In genomic region chr14:20682127-20682434, GRCh38 we compare ENCODE assay signal across 9 cellular contexts. TPM values are rescaled to one million over a fixed set of nuclear protein-coding genes. Genes with fewer than 3 reads are reported as not detected.
DNase-seq lines count a peak whose midpoint lies in the region; ATAC-seq, FAIRE-seq and TF ChIP-seq lines count a peak whose summit lies in the region.
"Had no signal": no experiment of that assay in that cellular context is flagged by ENCODE, and none has a peak within 500 bp of the region (broad histone marks: within the 10 kb centered on the region; RNA-seq: fewer than 3 reads in every experiment).

No MANE protein-coding gene starts in this region.

- no peak overlapping the region for H3K27ac Mint-ChIP-seq in astrocyte (ENCODE audit: unreplicated experiment)
- H3K27ac Mint-ChIP-seq: T-helper 1 cell treated with Interleukin-12 subunit alpha and Interleukin-12 subunit beta and Interleukin-4 antibody, amounts not matched to agents 30 μg/mL and 1 μg/mL, for 36 hours had no signal

- H3K27ac ChIP-seq in GM23248 (peak overlapping the region; percentile 100), astrocyte (ENCODE audit: low read depth, low read length) (peak overlapping the region; percentile 98), keratinocyte (ENCODE audit: control insufficient read depth, insufficient read depth, low read length) (peak overlapping the region; percentile 90), stomach (peak overlapping the region; percentile 96 to 100 (median 100))

- no peaks in the 10 kb centered on the region for H3K9me2 ChIP-seq in GM23248 (ENCODE audit: insufficient read depth)

- no peak for TF ChIP-seq EP300 in stomach (IDR thresholded peaks at IDR 0.05)

- no peaks in the 10 kb centered on the region for H3K27me3 Mint-ChIP-seq in astrocyte (ENCODE audit: low read depth, unreplicated experiment)

- H3K4me3 ChIP-seq in GM23248 (peak overlapping the region; percentile 95), astrocyte (ENCODE audit: insufficient read depth, low read depth, low read length) (peak overlapping the region; percentile 92), keratinocyte (ENCODE audit: control insufficient read depth in 2 of 3, extremely low read depth in 1 of 3, insufficient read depth in 2 of 3, low read depth in 1 of 3, low read length in 3 of 3) (peak overlapping the region; percentile 75 to 87 (median 84)), stomach (peak overlapping the region; percentile 52 to 78 (median 69))

- H3K9me3 Mint-ChIP-seq in astrocyte (ENCODE audit: unreplicated experiment) = no peaks in the 10 kb centered on the region
- H3K9me3 Mint-ChIP-seq: T-helper 1 cell treated with Interleukin-12 subunit alpha and Interleukin-12 subunit beta and Interleukin-4 antibody, amounts not matched to agents 30 μg/mL and 1 μg/mL, for 36 hours had no signal

- no peaks in the 10 kb centered on the region for H3K79me2 ChIP-seq in GM23248 (ENCODE audit: insufficient read depth)
- H3K79me2 ChIP-seq in astrocyte (ENCODE audit: insufficient read depth, low read length) = no peaks in the 10 kb centered on the region
- H3K79me2 ChIP-seq in keratinocyte (ENCODE audit: control insufficient read depth, insufficient read depth, low read length) = no peaks in the 10 kb centered on the region

- H3K36me3 Mint-ChIP-seq in astrocyte (ENCODE audit: low read depth, unreplicated experiment) = no peaks in the 10 kb centered on the region

- no peak for DNase-seq in GM23248
- DNase-seq in astrocyte (ENCODE audit: low read depth) = no peak
- no peak for DNase-seq in keratinocyte (ENCODE audit: low read depth, low spot score)
- DNase-seq in stomach = peak; percentile 53
- DNase-seq in NAMALWA (ENCODE audit: low spot score) = no peak
- no peak for DNase-seq in stimulated activated naive CD8-positive, alpha-beta T cell treated with anti-CD3 and anti-CD28 coated beads, Interleukin-15, Interleukin-2, amounts not matched to agents 100 U/mL and 50 U/mL, for 24 hours
- no peak for DNase-seq in dedifferentiated amniotic fluid mesenchymal stem cell (ENCODE audit: extremely low spot score)

- H3K9ac ChIP-seq in GM23248 = peak overlapping the region; percentile 99
- H3K9ac ChIP-seq in astrocyte (ENCODE audit: low read length) = peak overlapping the region; percentile 97
- peak overlapping the region; percentile 90 for H3K9ac ChIP-seq in keratinocyte (ENCODE audit: control insufficient read depth, extremely low read depth, insufficient read depth, low read length)

- H4K20me1 ChIP-seq in GM23248 (ENCODE audit: insufficient read depth) (no peaks in the 10 kb centered on the region), astrocyte (ENCODE audit: insufficient read depth, low read length) (no peaks in the 10 kb centered on the region), keratinocyte (ENCODE audit: control insufficient read depth, extremely low read depth, insufficient read depth, low read length) (no peaks in the 10 kb centered on the region)

- H3K9me3 ChIP-seq in GM23248 (ENCODE audit: low read depth) = no peaks in the 10 kb centered on the region
- H3K9me3 ChIP-seq in astrocyte (ENCODE audit: insufficient read depth, low read depth, low read length) = no peaks in the 10 kb centered on the region
- H3K9me3 ChIP-seq in keratinocyte (ENCODE audit: control insufficient read depth, low read depth, low read length) = no peaks in the 10 kb centered on the region
- no peaks in the 10 kb centered on the region for H3K9me3 ChIP-seq in stomach

- no peak for TF ChIP-seq POLR2A in stomach (IDR thresholded peaks at IDR 0.05)

- TF ChIP-seq CTCF in astrocyte (IDR thresholded peaks at IDR 0.05; ENCODE audit: insufficient read depth, low read depth, low read length) = no peak
- TF ChIP-seq CTCF in keratinocyte (optimal IDR thresholded peaks at IDR 0.05 in 1 of 3, IDR thresholded peaks at IDR 0.05 in 1 of 3, conservative IDR thresholded peaks at IDR 0.05 in 1 of 3; ENCODE audit: extremely low read depth in 1 of 3, insufficient read depth in 2 of 3, low read length in 3 of 3) = no peak
- TF ChIP-seq CTCF in stomach (IDR thresholded peaks at IDR 0.05) = no peak

- 0 to 1% methylated on average over 11 of the region's 11 CpGs for WGBS in GM23248 (ENCODE audit: low coverage in 1 of 2, low lambda C conversion rate in 2 of 2, missing lambda C conversion rate in 2 of 2), 2 experiments
- WGBS in stomach, 5 donors = 0 to 5% (median 2%) methylated on average over 11 of the region's 11 CpGs

- H3K27me3 ChIP-seq in GM23248 (replicated peaks; ENCODE audit: insufficient read depth) = no peaks in the 10 kb centered on the region
- no peaks in the 10 kb centered on the region for H3K27me3 ChIP-seq in astrocyte (ENCODE audit: insufficient read depth, low read length)
- no peaks in the 10 kb centered on the region for H3K27me3 ChIP-seq in keratinocyte (ENCODE audit: control insufficient read depth, extremely low read depth, insufficient read depth, low read length)
- no peaks in the 10 kb centered on the region for H3K27me3 ChIP-seq in stomach

- H3K4me3 Mint-ChIP-seq in astrocyte (ENCODE audit: unreplicated experiment) = no peak overlapping the region
- H3K4me3 Mint-ChIP-seq: T-helper 1 cell treated with Interleukin-12 subunit alpha and Interleukin-12 subunit beta and Interleukin-4 antibody, amounts not matched to agents 30 μg/mL and 1 μg/mL, for 36 hours had no signal

- H2AFZ ChIP-seq in GM23248 (peak overlapping the region; percentile 96), astrocyte (ENCODE audit: low read depth, low read length) (peak overlapping the region; percentile 90), keratinocyte (ENCODE audit: control insufficient read depth, low read length) (peak overlapping the region; percentile 60)

- H3K9me1 ChIP-seq in keratinocyte (ENCODE audit: control insufficient read depth, extremely low read depth, insufficient read depth, low read length) = no peaks in the 10 kb centered on the region

- dilution Hi-C loops in keratinocyte (cut with MboI; ENCODE audit: extremely low pct_ligation_motif_present, low sequenced_read_pairs) = no loop called here

- in situ Hi-C loops in GM23248 (cut with MboI) = no loop called here

- H3K4me1 Mint-ChIP-seq in astrocyte (ENCODE audit: low read depth, unreplicated experiment) = peaks cover 9% of the 10 kb centered on the region

- FAIRE-seq in astrocyte (lab: Jason Lieb, UNC) (no peak), keratinocyte (lab: Jason Lieb, UNC) (no peak)

- peak overlapping the region; percentile 99 for H3K4me2 ChIP-seq in GM23248 (ENCODE audit: unreplicated experiment)
- peak overlapping the region; percentile 92 for H3K4me2 ChIP-seq in astrocyte (ENCODE audit: low read length)
- peak overlapping the region; percentile 88 for H3K4me2 ChIP-seq in keratinocyte (ENCODE audit: control insufficient read depth, extremely low read depth, insufficient read depth, low read depth, low read length)

- peaks cover 24% of the 10 kb centered on the region for H3K4me1 ChIP-seq in GM23248 (ENCODE audit: insufficient read depth)
- H3K4me1 ChIP-seq in astrocyte (ENCODE audit: insufficient read depth, low read length) = peaks cover 15% of the 10 kb centered on the region
- peaks cover 19% of the 10 kb centered on the region for H3K4me1 ChIP-seq in keratinocyte (ENCODE audit: control insufficient read depth, extremely low read depth, insufficient read depth, low read length)
- peaks cover 16 to 48% (median 35%) of the 10 kb centered on the region in 4 donors for H3K4me1 ChIP-seq in stomach

- H3F3A ChIP-seq in GM23248 (ENCODE audit: insufficient read depth) = peaks cover 66% of the 10 kb centered on the region

- H3K36me3 ChIP-seq in GM23248 (ENCODE audit: low read depth) (no peaks in the 10 kb centered on the region), astrocyte (ENCODE audit: insufficient read depth, low read length) (no peaks in the 10 kb centered on the region), keratinocyte (ENCODE audit: control insufficient read depth in 2 of 2, extremely low read depth in 1 of 2, insufficient read depth in 2 of 2, low read length in 2 of 2) (no peaks in the 10 kb centered on the region), stomach (no peaks in the 10 kb centered on the region)

- intact Hi-C loops in stomach (cut with DNase I; ENCODE audit: low total_unique reads) = no loop called here

- ATAC-seq in GM21786 (IDR thresholded peaks at IDR 0.05; ENCODE audit: unreplicated experiment) = no peak
- no peak for ATAC-seq in stimulated activated naive CD8-positive, alpha-beta T cell treated with anti-CD3 and anti-CD28 coated beads, Interleukin-15, Interleukin-2, amounts not matched to agents 100 U/mL and 50 U/mL, for 24 hours

RNA-seq across cellular contexts. Expression of gene RNASE4, which starts 2.3 kb away (rescaled TPM):
- total RNA-seq in GM23248 (2014; rRNA removed; shearing (Covaris generic)) = 21.6 and 35.9 TPM in 2 replicates
- polyA plus RNA-seq in GM23248 (2016; fragmentation: Nextera tagmentation; extraction: Ambion mirVana) (24.4 and 37.9 TPM in 2 replicates), keratinocyte (5.5 to 12.8 TPM (median 9.5 TPM) in 3 replicates), stomach (10 to 100 TPM; 27.6 to 58.0 (median 35.4) TPM)
- total RNA-seq in astrocyte (6.3 and 9.3 TPM in 2 replicates), stomach (100 to 1,000 TPM in 3 of 5 donors, 10 to 100 TPM in 1, not detected in 1; 13.4 to 158 (median 117) TPM)
- polyA plus RNA-seq in keratinocyte (2011; ENCODE audit: low read depth) = 3.5 TPM
- 4.5 and 6.7 TPM in 2 replicates for polyA plus RNA-seq in keratinocyte (2011; cell fraction: cytosol; rRNA removed)
- polyA plus RNA-seq in keratinocyte (2011; cell fraction: nucleus; rRNA removed) = 12.6 and 16.3 TPM in 2 replicates
- 3.5 and 7.1 TPM in 2 replicates for polyA plus RNA-seq in keratinocyte (2012; ENCODE audit: low replicate concordance)
- polyA minus RNA-seq in keratinocyte = 1.7 to 6.6 TPM (median 5.3 TPM) in 3 replicates
- polyA minus RNA-seq in keratinocyte (2011; cell fraction: cytosol; rRNA and poly(A)+ RNA removed) = not detected
- 3.7 and 4.8 TPM in 2 replicates for polyA minus RNA-seq in keratinocyte (2011; cell fraction: nucleus; rRNA and poly(A)+ RNA removed)

RNA-seq across cellular contexts. Expression of gene ANG, which starts 6.5 kb away (rescaled TPM):
- total RNA-seq in GM23248 (2014; rRNA removed; shearing (Covaris generic)) = 3.6 and 3.8 TPM in 2 replicates
- polyA plus RNA-seq in GM23248 (2016; fragmentation: Nextera tagmentation; extraction: Ambion mirVana) (11.9 and 12.2 TPM in 2 replicates), keratinocyte (3.7 to 4.4 TPM (median 4.0 TPM) in 3 replicates), stomach (10 to 100 TPM; 15.9 to 34.7 (median 28.0) TPM)
- total RNA-seq in astrocyte (4.0 and 5.2 TPM in 2 replicates), stomach (10 to 100 TPM in 3 of 5 donors, 1 to 10 TPM in 1, under 1 TPM in 1; 0.58 to 46.1 (median 37.4) TPM)
- 1.1 TPM for polyA plus RNA-seq in keratinocyte (2011; ENCODE audit: low read depth)
- 2.3 and 3.0 TPM in 2 replicates for polyA plus RNA-seq in keratinocyte (2011; cell fraction: cytosol; rRNA removed)
- polyA plus RNA-seq in keratinocyte (2011; cell fraction: nucleus; rRNA removed) = 4.1 and 5.8 TPM in 2 replicates
- 3.0 and 9.3 TPM in 2 replicates for polyA plus RNA-seq in keratinocyte (2012; ENCODE audit: low replicate concordance)
- polyA minus RNA-seq in keratinocyte = 1.9 to 4.0 TPM (median 2.3 TPM) in 3 replicates
- polyA minus RNA-seq in keratinocyte (2011; cell fraction: cytosol; rRNA and poly(A)+ RNA removed) = 3.6 TPM
- 0.95 and 1.1 TPM in 2 replicates for polyA minus RNA-seq in keratinocyte (2011; cell fraction: nucleus; rRNA and poly(A)+ RNA removed)

RNA-seq across cellular contexts. Expression of gene OR6S1, which starts 40.6 kb away (rescaled TPM):
- total RNA-seq in GM23248 (2014; rRNA removed; shearing (Covaris generic)) = not detected in 2 replicates
- polyA plus RNA-seq in GM23248 (2016; fragmentation: Nextera tagmentation; extraction: Ambion mirVana) (not detected in 2 replicates), keratinocyte (not detected in 3 replicates), stomach (not detected)
- total RNA-seq in astrocyte (not detected in 2 replicates), stomach (not detected)
- not detected for polyA plus RNA-seq in keratinocyte (2011; ENCODE audit: low read depth)
- polyA plus RNA-seq in keratinocyte (2011; cell fraction: cytosol; rRNA removed) = not detected in 2 replicates
- polyA plus RNA-seq in keratinocyte (2011; cell fraction: nucleus; rRNA removed) = not detected in 2 replicates
- polyA plus RNA-seq in keratinocyte (2012; ENCODE audit: low replicate concordance) = not detected in 2 replicates
- not detected in 3 replicates for polyA minus RNA-seq in keratinocyte
- polyA minus RNA-seq in keratinocyte (2011; cell fraction: cytosol; rRNA and poly(A)+ RNA removed) = not detected
- polyA minus RNA-seq in keratinocyte (2011; cell fraction: nucleus; rRNA and poly(A)+ RNA removed) = not detected in 2 replicates
